3 cellular contexts compared by ENCODE assay signal in the genomic region with DNA sequence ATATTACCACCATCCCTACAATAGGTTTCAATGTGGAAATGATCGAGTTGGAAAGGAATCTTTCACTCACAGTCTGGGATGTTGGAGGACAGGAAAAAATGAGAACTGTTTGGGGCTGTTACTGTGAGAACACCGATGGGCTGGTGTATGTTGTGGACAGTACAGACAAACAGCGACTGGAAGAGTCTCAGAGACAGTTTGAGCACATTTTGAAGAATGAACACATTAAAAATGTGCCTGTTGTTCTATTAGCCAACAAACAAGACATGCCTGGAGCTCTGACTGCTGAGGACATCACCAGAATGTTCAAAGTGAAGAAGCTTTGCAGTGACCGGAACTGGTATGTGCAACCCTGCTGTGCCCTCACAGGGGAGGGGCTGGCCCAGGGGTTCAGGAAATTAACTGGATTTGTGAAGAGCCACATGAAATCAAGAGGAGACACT.
TF ChIP-seq lines count a peak whose summit lies in the region.

No MANE protein-coding gene starts in this region.

TF ChIP-seq in A549, 52 proteins besides CTCF, POLR2A, EP300 and RAD21:
- TF ChIP-seq, protein P1, sequence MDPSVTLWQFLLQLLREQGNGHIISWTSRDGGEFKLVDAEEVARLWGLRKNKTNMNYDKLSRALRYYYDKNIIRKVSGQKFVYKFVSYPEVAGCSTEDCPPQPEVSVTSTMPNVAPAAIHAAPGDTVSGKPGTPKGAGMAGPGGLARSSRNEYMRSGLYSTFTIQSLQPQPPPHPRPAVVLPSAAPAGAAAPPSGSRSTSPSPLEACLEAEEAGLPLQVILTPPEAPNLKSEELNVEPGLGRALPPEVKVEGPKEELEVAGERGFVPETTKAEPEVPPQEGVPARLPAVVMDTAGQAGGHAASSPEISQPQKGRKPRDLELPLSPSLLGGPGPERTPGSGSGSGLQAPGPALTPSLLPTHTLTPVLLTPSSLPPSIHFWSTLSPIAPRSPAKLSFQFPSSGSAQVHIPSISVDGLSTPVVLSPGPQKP (IDR thresholded peaks at IDR 0.05; ENCODE audit: low read depth, low read length): no peak
- TF ChIP-seq NR3C1 (IDR thresholded peaks at IDR 0.05) (no peak), HOXB13 (CRISPR knock-in tag; IDR thresholded peaks at IDR 0.05; ENCODE audit: low read depth) (no peak), HEYL (CRISPR knock-in tag; IDR thresholded peaks at IDR 0.05) (no peak)
TF ChIP-seq in A549: peak in this region for 0.

TF ChIP-seq in IMR-90, 13 proteins besides CTCF, POLR2A, EP300 and RAD21:
- TF ChIP-seq CHD1 (IDR thresholded peaks at IDR 0.05; ENCODE audit: low read depth, low read length): no peak
- TF ChIP-seq MAFK (IDR thresholded peaks at IDR 0.05; ENCODE audit: low read depth, low read length): no peak
- no peak for TF ChIP-seq MXI1 (IDR thresholded peaks at IDR 0.05; ENCODE audit: borderline replicate concordance, low read depth, low read length)
- TF ChIP-seq RCOR1 (IDR thresholded peaks at IDR 0.05; ENCODE audit: insufficient replicate concordance, low read length): no peak
- TF ChIP-seq, protein P2, sequence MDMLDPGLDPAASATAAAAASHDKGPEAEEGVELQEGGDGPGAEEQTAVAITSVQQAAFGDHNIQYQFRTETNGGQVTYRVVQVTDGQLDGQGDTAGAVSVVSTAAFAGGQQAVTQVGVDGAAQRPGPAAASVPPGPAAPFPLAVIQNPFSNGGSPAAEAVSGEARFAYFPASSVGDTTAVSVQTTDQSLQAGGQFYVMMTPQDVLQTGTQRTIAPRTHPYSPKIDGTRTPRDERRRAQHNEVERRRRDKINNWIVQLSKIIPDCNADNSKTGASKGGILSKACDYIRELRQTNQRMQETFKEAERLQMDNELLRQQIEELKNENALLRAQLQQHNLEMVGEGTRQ (IDR thresholded peaks at IDR 0.05; ENCODE audit: low read depth, low read length): no peak
- TF ChIP-seq NFE2L2 (IDR thresholded peaks at IDR 0.05; ENCODE audit: low read depth, low read length): no peak
- TF ChIP-seq FOS (IDR thresholded peaks at IDR 0.05; ENCODE audit: low read depth, low read length): no peak
- no peak for TF ChIP-seq RFX5 (IDR thresholded peaks at IDR 0.05; ENCODE audit: low read depth, low read length)
- TF ChIP-seq BHLHE40 (IDR thresholded peaks at IDR 0.05; ENCODE audit: low read depth, low read length): no peak
- no peak for TF ChIP-seq SMC3 (IDR thresholded peaks at IDR 0.05; ENCODE audit: low read depth, low read length)
- no peak for TF ChIP-seq CEBPB (IDR thresholded peaks at IDR 0.05; ENCODE audit: low read depth, low read length)
- TF ChIP-seq, protein P1 (IDR thresholded peaks at IDR 0.05; ENCODE audit: borderline replicate concordance, low read depth, low read length): no peak

TF ChIP-seq in H1, 55 proteins besides CTCF, POLR2A, EP300 and RAD21:
- TF ChIP-seq, protein P3, sequence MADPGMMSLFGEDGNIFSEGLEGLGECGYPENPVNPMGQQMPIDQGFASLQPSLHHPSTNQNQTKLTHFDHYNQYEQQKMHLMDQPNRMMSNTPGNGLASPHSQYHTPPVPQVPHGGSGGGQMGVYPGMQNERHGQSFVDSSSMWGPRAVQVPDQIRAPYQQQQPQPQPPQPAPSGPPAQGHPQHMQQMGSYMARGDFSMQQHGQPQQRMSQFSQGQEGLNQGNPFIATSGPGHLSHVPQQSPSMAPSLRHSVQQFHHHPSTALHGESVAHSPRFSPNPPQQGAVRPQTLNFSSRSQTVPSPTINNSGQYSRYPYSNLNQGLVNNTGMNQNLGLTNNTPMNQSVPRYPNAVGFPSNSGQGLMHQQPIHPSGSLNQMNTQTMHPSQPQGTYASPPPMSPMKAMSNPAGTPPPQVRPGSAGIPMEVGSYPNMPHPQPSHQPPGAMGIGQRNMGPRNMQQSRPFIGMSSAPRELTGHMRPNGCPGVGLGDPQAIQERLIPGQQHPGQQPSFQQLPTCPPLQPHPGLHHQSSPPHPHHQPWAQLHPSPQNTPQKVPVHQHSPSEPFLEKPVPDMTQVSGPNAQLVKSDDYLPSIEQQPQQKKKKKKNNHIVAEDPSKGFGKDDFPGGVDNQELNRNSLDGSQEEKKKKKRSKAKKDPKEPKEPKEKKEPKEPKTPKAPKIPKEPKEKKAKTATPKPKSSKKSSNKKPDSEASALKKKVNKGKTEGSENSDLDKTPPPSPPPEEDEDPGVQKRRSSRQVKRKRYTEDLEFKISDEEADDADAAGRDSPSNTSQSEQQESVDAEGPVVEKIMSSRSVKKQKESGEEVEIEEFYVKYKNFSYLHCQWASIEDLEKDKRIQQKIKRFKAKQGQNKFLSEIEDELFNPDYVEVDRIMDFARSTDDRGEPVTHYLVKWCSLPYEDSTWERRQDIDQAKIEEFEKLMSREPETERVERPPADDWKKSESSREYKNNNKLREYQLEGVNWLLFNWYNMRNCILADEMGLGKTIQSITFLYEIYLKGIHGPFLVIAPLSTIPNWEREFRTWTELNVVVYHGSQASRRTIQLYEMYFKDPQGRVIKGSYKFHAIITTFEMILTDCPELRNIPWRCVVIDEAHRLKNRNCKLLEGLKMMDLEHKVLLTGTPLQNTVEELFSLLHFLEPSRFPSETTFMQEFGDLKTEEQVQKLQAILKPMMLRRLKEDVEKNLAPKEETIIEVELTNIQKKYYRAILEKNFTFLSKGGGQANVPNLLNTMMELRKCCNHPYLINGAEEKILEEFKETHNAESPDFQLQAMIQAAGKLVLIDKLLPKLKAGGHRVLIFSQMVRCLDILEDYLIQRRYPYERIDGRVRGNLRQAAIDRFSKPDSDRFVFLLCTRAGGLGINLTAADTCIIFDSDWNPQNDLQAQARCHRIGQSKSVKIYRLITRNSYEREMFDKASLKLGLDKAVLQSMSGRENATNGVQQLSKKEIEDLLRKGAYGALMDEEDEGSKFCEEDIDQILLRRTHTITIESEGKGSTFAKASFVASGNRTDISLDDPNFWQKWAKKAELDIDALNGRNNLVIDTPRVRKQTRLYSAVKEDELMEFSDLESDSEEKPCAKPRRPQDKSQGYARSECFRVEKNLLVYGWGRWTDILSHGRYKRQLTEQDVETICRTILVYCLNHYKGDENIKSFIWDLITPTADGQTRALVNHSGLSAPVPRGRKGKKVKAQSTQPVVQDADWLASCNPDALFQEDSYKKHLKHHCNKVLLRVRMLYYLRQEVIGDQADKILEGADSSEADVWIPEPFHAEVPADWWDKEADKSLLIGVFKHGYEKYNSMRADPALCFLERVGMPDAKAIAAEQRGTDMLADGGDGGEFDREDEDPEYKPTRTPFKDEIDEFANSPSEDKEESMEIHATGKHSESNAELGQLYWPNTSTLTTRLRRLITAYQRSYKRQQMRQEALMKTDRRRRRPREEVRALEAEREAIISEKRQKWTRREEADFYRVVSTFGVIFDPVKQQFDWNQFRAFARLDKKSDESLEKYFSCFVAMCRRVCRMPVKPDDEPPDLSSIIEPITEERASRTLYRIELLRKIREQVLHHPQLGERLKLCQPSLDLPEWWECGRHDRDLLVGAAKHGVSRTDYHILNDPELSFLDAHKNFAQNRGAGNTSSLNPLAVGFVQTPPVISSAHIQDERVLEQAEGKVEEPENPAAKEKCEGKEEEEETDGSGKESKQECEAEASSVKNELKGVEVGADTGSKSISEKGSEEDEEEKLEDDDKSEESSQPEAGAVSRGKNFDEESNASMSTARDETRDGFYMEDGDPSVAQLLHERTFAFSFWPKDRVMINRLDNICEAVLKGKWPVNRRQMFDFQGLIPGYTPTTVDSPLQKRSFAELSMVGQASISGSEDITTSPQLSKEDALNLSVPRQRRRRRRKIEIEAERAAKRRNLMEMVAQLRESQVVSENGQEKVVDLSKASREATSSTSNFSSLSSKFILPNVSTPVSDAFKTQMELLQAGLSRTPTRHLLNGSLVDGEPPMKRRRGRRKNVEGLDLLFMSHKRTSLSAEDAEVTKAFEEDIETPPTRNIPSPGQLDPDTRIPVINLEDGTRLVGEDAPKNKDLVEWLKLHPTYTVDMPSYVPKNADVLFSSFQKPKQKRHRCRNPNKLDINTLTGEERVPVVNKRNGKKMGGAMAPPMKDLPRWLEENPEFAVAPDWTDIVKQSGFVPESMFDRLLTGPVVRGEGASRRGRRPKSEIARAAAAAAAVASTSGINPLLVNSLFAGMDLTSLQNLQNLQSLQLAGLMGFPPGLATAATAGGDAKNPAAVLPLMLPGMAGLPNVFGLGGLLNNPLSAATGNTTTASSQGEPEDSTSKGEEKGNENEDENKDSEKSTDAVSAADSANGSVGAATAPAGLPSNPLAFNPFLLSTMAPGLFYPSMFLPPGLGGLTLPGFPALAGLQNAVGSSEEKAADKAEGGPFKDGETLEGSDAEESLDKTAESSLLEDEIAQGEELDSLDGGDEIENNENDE (IDR thresholded peaks at IDR 0.05; ENCODE audit: insufficient replicate concordance, low read length): no peak
- no peak for TF ChIP-seq CBX5 (IDR thresholded peaks at IDR 0.05; ENCODE audit: low read depth, low read length)
